9 cellular contexts compared by ENCODE assay signal in the genomic region with DNA sequence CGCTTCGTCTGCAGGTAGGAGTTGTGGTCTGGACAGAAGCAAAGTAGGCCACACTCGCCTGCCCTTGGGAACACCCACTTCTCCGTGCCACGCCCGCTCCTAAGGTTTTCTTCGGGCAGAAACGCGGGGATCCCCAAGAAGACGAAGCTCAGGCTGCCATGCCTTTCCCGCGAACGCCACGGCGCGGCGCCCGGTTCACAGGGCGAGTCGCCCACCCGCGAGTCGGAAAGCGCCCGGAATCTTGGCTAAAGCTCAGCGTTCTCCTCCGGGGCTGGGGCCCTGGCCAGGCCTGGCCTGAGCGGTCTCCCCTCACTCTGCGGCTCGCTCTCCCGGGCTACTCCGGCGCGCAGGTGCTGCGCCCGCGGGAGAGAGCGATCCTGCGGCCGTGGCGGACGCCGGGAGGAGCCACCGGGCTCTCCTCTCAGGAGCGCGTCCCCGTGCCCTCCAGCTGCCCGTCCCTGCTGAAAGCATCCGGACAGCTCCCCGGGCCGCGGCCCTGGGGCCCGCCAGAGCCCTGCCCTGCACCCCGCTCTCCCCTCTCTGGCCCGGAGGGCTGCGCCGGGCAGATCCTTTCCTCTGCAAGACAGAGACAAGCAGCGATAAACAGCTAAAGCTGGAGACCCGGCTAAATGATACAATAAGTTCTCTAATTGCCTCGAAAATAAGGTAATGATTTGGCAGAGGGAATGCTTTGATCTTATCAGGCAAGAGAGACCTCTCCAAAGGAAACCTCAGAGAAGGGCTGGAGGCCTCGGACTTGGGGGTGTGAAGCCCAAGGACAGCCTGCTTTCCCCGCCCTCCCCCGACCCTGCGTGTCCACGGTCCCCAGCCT. TPM values are rescaled to one million over a fixed set of nuclear protein-coding genes. Genes with fewer than 3 reads are reported as not detected.
DNase-seq lines count a peak whose midpoint lies in the region; ATAC-seq and TF ChIP-seq lines count a peak whose summit lies in the region.
"Had no signal": no experiment of that assay in that cellular context is flagged by ENCODE, and none has a peak within 500 bp of the region (broad histone marks: within the 10 kb centered on the region; RNA-seq: fewer than 3 reads in every experiment).

No MANE protein-coding gene starts in this region.

- H3K9me3 Mint-ChIP-seq in brain, result no peaks in the 10 kb centered on the region

- no CpG with 5 or more reads among the region's 65 CpGs for WGBS in iPS DF 6.9 (ENCODE audit: insufficient coverage, insufficient read length)

- no peaks in the 10 kb centered on the region for H3K36me3 ChIP-seq in iPS DF 6.9 (ENCODE audit: control insufficient read depth, insufficient read depth, low read length)

- peak overlapping the region in 4 of 5 experiments; percentile 35 to 87 (median 57) for H3K27ac Mint-ChIP-seq in brain

- no peak overlapping the region for H3K27ac ChIP-seq in iPS DF 6.9 (ENCODE audit: low read length)

- no peaks in the 10 kb centered on the region for H3K4me1 ChIP-seq in iPS DF 6.9 (ENCODE audit: control insufficient read depth, insufficient read depth, low read length)

- TF ChIP-seq CTCF in brain (conservative IDR thresholded peaks at IDR 0.05), result peak; percentile 76 to 81
- peak; percentile 81 for TF ChIP-seq CTCF in retinal pigment epithelial cell (conservative IDR thresholded peaks at IDR 0.05; ENCODE audit: low read depth, low read length)

- peak; percentile 12 for DNase-seq in NCI-H1436 (lab: John Stamatoyannopoulos, UW)
- no peak for DNase-seq in NCI-H1436 treated with DMSO at 0.1 percent for 48 hours (lab: John Stamatoyannopoulos, UW)
- DNase-seq in M059J (ENCODE audit: low read depth), result peak; percentile 67
- DNase-seq in UCSD-AML1 (lab: John Stamatoyannopoulos, UW; ENCODE audit: unreplicated experiment), result peak; percentile 70
- DNase-seq in iPS DF 6.9 (ENCODE audit: low read depth, low spot score), result no peak
- no peak for DNase-seq in retinal pigment epithelial cell (ENCODE audit: low read depth)
- DNase-seq: DND-41 had no signal

- H3K36me3 Mint-ChIP-seq in brain, result no peaks in the 10 kb centered on the region

- H3K4me3 Mint-ChIP-seq in brain, result peak overlapping the region; percentile 76 to 88 (median 85)

- H3K27me3 Mint-ChIP-seq in brain, result peaks cover 67% of the 10 kb centered on the region

- no peaks in the 10 kb centered on the region for H3K9me3 ChIP-seq in iPS DF 6.9 (ENCODE audit: control insufficient read depth, insufficient read depth, low read length)

- H3K27me3 ChIP-seq in iPS DF 6.9 (ENCODE audit: control insufficient read depth, insufficient read depth, low read length), result peaks cover 27% of the 10 kb centered on the region

- ATAC-seq in HG02938 (IDR thresholded peaks at IDR 0.05; ENCODE audit: unreplicated experiment), result no peak

- peak overlapping the region; percentile 41; the same call in 1 of the 2 replicates for H3K4me3 ChIP-seq in iPS DF 6.9 (ENCODE audit: low read length)
- peak overlapping the region; percentile 42 for H3K4me3 ChIP-seq in retinal pigment epithelial cell (ENCODE audit: low read length)

- peaks cover 28% of the 10 kb centered on the region for H3K4me1 Mint-ChIP-seq in brain

RNA-seq across cellular contexts. Expression of a gene that starts 6.7 kb away (rescaled TPM):
- under 0.01 and 0.02 TPM in 2 replicates for total RNA-seq in M059J (2014; rRNA removed; shearing (Covaris generic))
- polyA plus RNA-seq in brain (ENCODE audit: insufficient read depth, low read depth, low replicate concordance), result 0.68 TPM

Comparison
In these comparisons a context has a peak if more than half of its experiments do, and no peak if none do; other contexts are left out.
1. DNase-seq: peak in NCI-H1436 (single experiment), M059J (single experiment) and UCSD-AML1 (single experiment); none in NCI-H1436 treated with DMSO at 0.1 percent for 48 hours (single experiment), iPS DF 6.9 (single experiment) and retinal pigment epithelial cell (single experiment).